ENCODE assay signal across 24 cellular contexts in the genomic region with DNA sequence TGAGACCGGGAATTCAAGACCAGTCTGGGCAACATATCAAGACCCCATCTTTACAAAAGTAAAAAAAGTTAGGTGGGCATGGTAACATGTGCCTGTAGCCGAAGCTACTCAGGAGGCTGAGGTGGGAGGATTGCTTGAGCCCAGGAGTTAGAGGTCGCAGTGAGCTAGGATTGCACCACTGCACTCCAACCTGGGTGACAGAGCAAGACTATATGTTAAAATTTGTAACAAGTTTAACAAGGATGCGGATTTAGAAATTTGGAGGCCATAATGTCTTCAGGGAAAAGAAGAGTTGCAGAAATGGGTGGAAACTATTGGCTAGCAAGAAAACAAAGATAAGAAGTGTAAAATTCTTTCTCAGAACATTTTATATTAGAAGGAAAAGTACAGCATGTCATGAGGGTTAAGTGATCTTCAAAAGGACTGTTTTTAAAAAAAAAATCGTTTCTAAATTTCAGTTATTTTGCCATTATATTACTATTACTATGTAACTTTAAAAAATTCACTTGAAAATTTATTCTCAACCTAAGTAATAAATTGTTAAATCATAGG. TPM values are rescaled to one million over a fixed set of nuclear protein-coding genes. Genes with fewer than 3 reads are reported as not detected.
DNase-seq lines count a peak whose midpoint lies in the region; ATAC-seq and TF ChIP-seq lines count a peak whose summit lies in the region.
"Had no signal": no experiment of that assay in that cellular context is flagged by ENCODE, and none has a peak within 500 bp of the region (broad histone marks: within the 10 kb centered on the region; RNA-seq: fewer than 3 reads in every experiment).

No MANE protein-coding gene starts in this region.

- H2BK120ac ChIP-seq in IMR-90 (ENCODE audit: low read depth, low read length) = 0 out of 2 replicates have a peak overlapping the region, but pooled peaks have one; percentile 17

- no peak overlapping the region; the same call in 1 of the 2 replicates for H2BK20ac ChIP-seq in IMR-90 (ENCODE audit: low read depth, low read length)

- H3K14ac ChIP-seq in IMR-90 (replicated peaks; ENCODE audit: low read depth, low read length) = no peak overlapping the region; the same call in 1 of the 2 replicates

- peak overlapping the region in 6 of 7 donors; percentile 74 to 89 (median 86) for H3K27ac Mint-ChIP-seq in CD14-positive monocyte
- H3K27ac Mint-ChIP-seq: activated B cell treated with CpG ODN at 0.5 μM for 24 hours had no signal

- no peak overlapping the region for H3K4me3 Mint-ChIP-seq in CD14-positive monocyte
- H3K4me3 Mint-ChIP-seq: activated B cell treated with CpG ODN at 0.5 μM for 24 hours; activated naive CD4-positive, alpha-beta T cell treated with anti-CD3 and anti-CD28 coated beads, Interleukin-2, amount 50 U/mL, for 24 hours; CD4-positive, alpha-beta memory T cell; H9; IgD-negative memory B cell had no signal

- peak overlapping the region; percentile 17; the same call in 1 of the 2 replicates for H3K4ac ChIP-seq in IMR-90 (ENCODE audit: low read depth, low read length)

- H3K27me3 ChIP-seq in IMR-90 (ENCODE audit: control insufficient read depth, insufficient read depth, low read length) (no peaks in the 10 kb centered on the region), gastrocnemius medialis (no peaks in the 10 kb centered on the region)
- H3K27me3 ChIP-seq: body of pancreas, colonic mucosa had no signal

- CTCF ChIA-PET in IMR-90 (lab: Yijun Ruan, JAX) = no interaction called here

- no peak overlapping the region for H2AK9ac ChIP-seq in IMR-90 (replicated peaks; ENCODE audit: low read depth, low read length, poor library complexity)

- H3K4me3 ChIP-seq in IMR-90 (ENCODE audit: insufficient read depth, low read depth, low read length) (no peak overlapping the region), gastrocnemius medialis (no peak overlapping the region)
- H3K4me3 ChIP-seq: body of pancreas, colonic mucosa had no signal

- H3K23ac ChIP-seq in IMR-90 (ENCODE audit: low read depth, low read length) = no peak overlapping the region; the same call in 1 of the 2 replicates

- H3K4me1 ChIP-seq in IMR-90 (ENCODE audit: control insufficient read depth, insufficient read depth, low read length) = peaks cover 2% of the 10 kb centered on the region; the same call in 1 of the 2 replicates
- peaks cover 0 to 15% of the 10 kb centered on the region in 2 donors for H3K4me1 ChIP-seq in gastrocnemius medialis
- H3K4me1 ChIP-seq: colonic mucosa had no signal

- dilution Hi-C loops in IMR-90 (cut with HindIII; ENCODE audit: low sequenced_read_pairs, unreplicated experiment) = no loop called here

- TF ChIP-seq CTCF in CD14-positive monocyte (IDR thresholded peaks at IDR 0.05) (no peak), IMR-90 (conservative IDR thresholded peaks at IDR 0.05; ENCODE audit: low read depth, low read length) (no peak), gastrocnemius medialis (IDR thresholded peaks at IDR 0.05 in 4 of 5, conservative IDR thresholded peaks at IDR 0.05 in 1 of 5) (no peak)

- 93% methylated on average over 2 of the region's 5 CpGs; no CpG with 5 or more reads in 1 of the 2 experiments for WGBS in IMR-90 (ENCODE audit: extremely low coverage in 2 of 2, insufficient read length in 1 of 2), 2 experiments

- H3K18ac ChIP-seq in IMR-90 (ENCODE audit: low read depth, low read length) = no peak overlapping the region; the same call in 1 of the 2 replicates

- H4K20me1 ChIP-seq in IMR-90 (ENCODE audit: insufficient read depth, low read length) = 0 out of 2 replicates have a peak, but pooled peaks cover 4% of the 10 kb centered on the region

- TF ChIP-seq POLR2A in IMR-90 (IDR thresholded peaks at IDR 0.05; ENCODE audit: low read depth, low read length) (no peak), gastrocnemius medialis (IDR thresholded peaks at IDR 0.05) (no peak)

- no peak overlapping the region for H3K4me2 ChIP-seq in IMR-90 (ENCODE audit: low read depth, low read length)

- H2BK15ac ChIP-seq in IMR-90 (ENCODE audit: low read depth, low read length) = no peak overlapping the region

- H3K79me1 ChIP-seq in IMR-90 (ENCODE audit: low read depth in 1 of 2, low read length in 2 of 2) = peaks cover 46 to 47% of the 10 kb centered on the region in 2 experiments

- peak overlapping the region; percentile 10; the same call in 1 of the 2 replicates for H2AK5ac ChIP-seq in IMR-90 (ENCODE audit: low read depth, low read length)

- peaks cover 0 to 4% (median 0%) of the 10 kb centered on the region in 7 donors for H3K9me3 Mint-ChIP-seq in CD14-positive monocyte
- H3K9me3 Mint-ChIP-seq: activated B cell treated with CpG ODN at 0.5 μM for 24 hours; activated naive CD4-positive, alpha-beta T cell treated with anti-CD3 and anti-CD28 coated beads, Interleukin-2, amount 50 U/mL, for 24 hours; activated T-helper 17 cell treated with anti-CD3 and anti-CD28 coated beads, Interleukin-2, amount 50 U/mL, for 72 hours; CD4-positive, alpha-beta memory T cell; H9; IgD-negative memory B cell had no signal

- H3K9ac ChIP-seq in IMR-90 (ENCODE audit: low read depth, low read length) = no peak overlapping the region

- peak overlapping the region in 1 of 2 experiments; percentile 32; a peak in 1 of 4 replicates for H4K8ac ChIP-seq in IMR-90 (ENCODE audit: low read depth in 2 of 2, low read length in 2 of 2)

- H2AFZ ChIP-seq in IMR-90 (replicated peaks; ENCODE audit: low read length, poor library complexity) = no peak overlapping the region

- peaks cover 0 to 1% (median 0%) of the 10 kb centered on the region in 3 donors for H3K27me3 Mint-ChIP-seq in CD14-positive monocyte (ENCODE audit: low read depth in 3 of 3)
- H3K27me3 Mint-ChIP-seq: activated B cell treated with CpG ODN at 0.5 μM for 24 hours; activated naive CD4-positive, alpha-beta T cell treated with anti-CD3 and anti-CD28 coated beads, Interleukin-2, amount 50 U/mL, for 24 hours; activated T-helper 17 cell treated with anti-CD3 and anti-CD28 coated beads, Interleukin-2, amount 50 U/mL, for 72 hours; CD4-positive, alpha-beta memory T cell; IgD-negative memory B cell had no signal

- H4K5ac ChIP-seq in IMR-90 (ENCODE audit: low read depth, low read length) = no peak overlapping the region

- TF ChIP-seq RAD21 in IMR-90 (IDR thresholded peaks at IDR 0.05; ENCODE audit: low read length) = no peak

- intact Hi-C loops in CD14-positive monocyte (cut with micrococcal nuclease) (loop anchor here in 1 of 2 donors (2.0 kb wide), 1 partner anchor 16 kb away; no protein-coding TSS in a partner anchor), IMR-90 (cut with micrococcal nuclease) (loop anchor here (5.0 kb wide), 1 partner anchor 41 kb away; no protein-coding TSS in a partner anchor), gastrocnemius medialis (cut with DNase I; ENCODE audit: low total_unique reads) (no loop called here)

- H4K91ac ChIP-seq in IMR-90 (ENCODE audit: insufficient read depth, low read depth, low read length) = no peak overlapping the region

- H3K9me3 ChIP-seq in IMR-90 (ENCODE audit: control insufficient read depth, insufficient read depth, low read length) (no peaks in the 10 kb centered on the region), gastrocnemius medialis (no peaks in the 10 kb centered on the region)
- H3K9me3 ChIP-seq: body of pancreas, colonic mucosa had no signal

- peak overlapping the region; percentile 32 for H2BK5ac ChIP-seq in IMR-90 (ENCODE audit: low read depth, low read length, poor library complexity, severe bottlenecking)

- peaks cover 59 to 66% of the 10 kb centered on the region in 2 donors for H3K36me3 Mint-ChIP-seq in CD14-positive monocyte

- peaks cover 18% of the 10 kb centered on the region for H3K4me1 Mint-ChIP-seq in CD14-positive monocyte
- H3K4me1 Mint-ChIP-seq: activated B cell treated with CpG ODN at 0.5 μM for 24 hours, H9 had no signal

- in situ Hi-C loops in IMR-90 (cut with MboI; ENCODE audit: low sequenced_read_pairs) = no loop called here
- in situ Hi-C loops in gastrocnemius medialis (cut with MboI; ENCODE audit: low sequenced_read_pairs in 4 of 4) = no loop called here

- no peak overlapping the region for H3K56ac ChIP-seq in IMR-90 (ENCODE audit: extremely low read depth, insufficient read depth, low read length)

- DNase-seq in CD14-positive monocyte (ENCODE audit: low spot score) (no peak), IMR-90 (no peak), epithelial cell of prostate (ENCODE audit: low read depth, low spot score) (no peak), gastrocnemius medialis (no peak), SKM-1 (lab: John Stamatoyannopoulos, UW; ENCODE audit: unreplicated experiment) (no peak), NCI-H2196 (lab: John Stamatoyannopoulos, UW; ENCODE audit: unreplicated experiment) (no peak), NCI-H1105 treated with DMSO at 0.1 percent for 48 hours (lab: John Stamatoyannopoulos, UW) (no peak)
- DNase-seq: activated B cell treated with CpG ODN at 0.5 μM for 24 hours; activated CD4-positive, alpha-beta T cell treated with anti-CD3 and anti-CD28 coated beads, Interleukin-2, amount 50 U/mL, for 4 hours; body of pancreas; CD4-positive, alpha-beta memory T cell; colonic mucosa; effector memory CD4-positive, alpha-beta T cell; H9; NCI-H1105; NCI-H2081 treated with DMSO at 0.1 percent for 48 hours; NCI-H82; stimulated activated CD4-positive, alpha-beta T cell treated with anti-CD3 and anti-CD28 coated beads, Interleukin-4, amount 100 ng/mL, for 4 hours; stimulated activated naive CD4-positive, alpha-beta T cell; T1000 had no signal

- no peak overlapping the region; the same call in 1 of the 2 replicates for H3K27ac ChIP-seq in IMR-90 (ENCODE audit: insufficient read depth, low read length)
- H3K27ac ChIP-seq in epithelial cell of prostate = peak overlapping the region; percentile 88
- H3K27ac ChIP-seq in gastrocnemius medialis = peak overlapping the region; percentile 21 to 79 (median 40)
- H3K27ac ChIP-seq: body of pancreas, colonic mucosa had no signal

- H3K9me1 ChIP-seq in IMR-90 (ENCODE audit: insufficient read depth, low read length) = peaks cover 3% of the 10 kb centered on the region; the same call in 1 of the 2 replicates

- no TSS peak for BruUV-seq in IMR-90 (replicated peaks; lab: Mats Ljungman, UMichigan)

- POLR2A ChIA-PET in IMR-90 (lab: Charles Lee; ENCODE audit: unreplicated experiment) = no interaction called here

- H3K36me3 ChIP-seq in IMR-90 (ENCODE audit: control insufficient read depth, insufficient read depth, low read length) (peaks cover 4% of the 10 kb centered on the region), gastrocnemius medialis (no peaks in the 10 kb centered on the region)
- H3K36me3 ChIP-seq: colonic mucosa had no signal

- no peak for ATAC-seq in IMR-90 (ENCODE audit: low read depth)
- ATAC-seq in gastrocnemius medialis = peak; percentile 19 to 36
- ATAC-seq: body of pancreas had no signal

RNA-seq across cellular contexts. Expression of a gene that starts 17.6 kb away (rescaled TPM):
- polyA plus RNA-seq in CD14-positive monocyte = 100 to 1,000 TPM; 105 to 158 TPM
- 19.5 and 28.9 TPM in 2 replicates for total RNA-seq in IMR-90 (2012; rRNA removed)
- 14.0 and 19.8 TPM in 2 replicates for polyA plus RNA-seq in IMR-90 (2012; rRNA removed)
- 1.8 and 2.6 TPM in 2 replicates for polyA plus RNA-seq in IMR-90 (2012; cell fraction: cytosol; rRNA removed)
- polyA plus RNA-seq in IMR-90 (2012; cell fraction: nucleus; rRNA removed; ENCODE audit: low replicate concordance) = 1.1 and 11.5 TPM in 2 replicates
- 10 to 100 TPM in 1 of 4 donors, 1 to 10 TPM in 3; 5.2 to 11.7 (median 6.4) TPM for total RNA-seq in gastrocnemius medialis

RNA-seq across cellular contexts. Expression of a gene that starts 54.5 kb away (rescaled TPM):
- polyA plus RNA-seq in CD14-positive monocyte (not detected), IMR-90 (2012; rRNA removed) (not detected in 2 replicates)
- total RNA-seq in IMR-90 (2012; rRNA removed) (under 0.01 TPM in 1 of 2 replicates, not detected in the other), gastrocnemius medialis (not detected)
- polyA plus RNA-seq in IMR-90 (2012; cell fraction: cytosol; rRNA removed) = not detected in 2 replicates
- polyA plus RNA-seq in IMR-90 (2012; cell fraction: nucleus; rRNA removed; ENCODE audit: low replicate concordance) = 0.08 TPM in 1 of 2 replicates, not detected in the other
- total RNA-seq: activated T-helper 17 cell treated with anti-CD3 and anti-CD28 coated beads, Interleukin-2, amount 50 U/mL, for 72 hours; esophagus mucosa had no signal
- polyA plus RNA-seq: CD4-positive, alpha-beta memory T cell; IgD-negative memory B cell had no signal
